In the genomic region with DNA sequence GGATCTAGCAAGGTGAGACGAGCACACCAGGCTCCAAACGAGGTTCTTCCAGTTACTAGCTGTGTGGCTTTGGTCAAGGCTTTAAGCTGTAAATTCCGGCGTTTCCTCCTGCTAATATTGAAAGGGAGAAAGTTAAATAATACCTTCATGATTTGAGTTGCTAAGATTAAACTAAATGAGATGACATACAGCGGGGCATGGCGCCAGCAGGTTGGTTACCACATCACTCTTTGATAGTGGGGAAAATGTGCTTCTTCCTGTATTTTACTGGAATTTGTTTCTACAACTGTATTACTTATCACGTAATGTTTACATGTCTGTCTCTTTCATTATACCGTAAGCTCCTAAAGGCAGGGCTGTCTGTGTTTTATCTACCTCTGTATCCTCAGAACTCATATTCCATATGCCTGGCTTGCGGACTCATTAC, we compare ENCODE assay signal across 8 cellular contexts. TPM values are rescaled to one million over a fixed set of nuclear protein-coding genes. Genes with fewer than 3 reads are reported as not detected.
DNase-seq lines count a peak whose midpoint lies in the region; FAIRE-seq and TF ChIP-seq lines count a peak whose summit lies in the region.

No MANE protein-coding gene starts in this region.

- FAIRE-seq in endothelial cell of umbilical vein (lab: Jason Lieb, UNC): peak; percentile 24

- H3K4me2 ChIP-seq in OCI-LY1 (ENCODE audit: low read length) (peak overlapping the region; percentile 91), endothelial cell of umbilical vein (ENCODE audit: insufficient read depth, low read length) (peak overlapping the region; percentile 99)

- no peaks in the 10 kb centered on the region for H4K20me1 ChIP-seq in OCI-LY1 (ENCODE audit: insufficient read depth, low read length)
- no peaks in the 10 kb centered on the region for H4K20me1 ChIP-seq in endothelial cell of umbilical vein (replicated peaks; ENCODE audit: control insufficient read depth, extremely low read depth, insufficient read depth, low read length)

- peak overlapping the region; percentile 93 to 96 (median 96) for H3K4me3 Mint-ChIP-seq in nephron

- H3K36me3 Mint-ChIP-seq in nephron (ENCODE audit: low read depth): peaks cover 18% of the 10 kb centered on the region

- H3K9me3 Mint-ChIP-seq in nephron: no peaks in the 10 kb centered on the region

- CTCF ChIA-PET in endothelial cell of umbilical vein (lab: Charles Lee): interaction anchor here (0.9 to 5.7 kb wide), 13 partner anchors 9 to 144 kb away, joined by 3 to 41 read pairs (median 5); partner anchors contain the start of gene C6orf89

- peaks cover 26% of the 10 kb centered on the region for H3K4me1 Mint-ChIP-seq in nephron

- peak overlapping the region; percentile 87 for H3K4me3 ChIP-seq in GM12864 (ENCODE audit: low read depth, low read length)
- H3K4me3 ChIP-seq in OCI-LY1 (ENCODE audit: low read depth, low read length, poor library complexity, severe bottlenecking): peak overlapping the region; percentile 89
- peak overlapping the region; percentile 63 to 95 (median 67) for H3K4me3 ChIP-seq in endothelial cell of umbilical vein (replicated peaks in 1 of 3; ENCODE audit: insufficient read depth in 1 of 3, low read depth in 1 of 3, low read length in 3 of 3)

- H3K9me1 ChIP-seq in endothelial cell of umbilical vein (replicated peaks; ENCODE audit: control insufficient read depth, extremely low read depth, insufficient read depth, low read length): no peaks in the 10 kb centered on the region

- DNase-seq in GM12864 (ENCODE audit: low read depth) (no peak), endothelial cell of umbilical vein (ENCODE audit: low read depth, low spot score) (no peak), EL (no peak), SW 1271 (lab: John Stamatoyannopoulos, UW) (no peak), GDM1 (lab: John Stamatoyannopoulos, UW) (no peak), RKO (ENCODE audit: low spot score) (no peak)

- H3K9me3 ChIP-seq in OCI-LY1 (ENCODE audit: low read length) (no peaks in the 10 kb centered on the region), endothelial cell of umbilical vein (replicated peaks; ENCODE audit: control insufficient read depth, insufficient read depth, low read length) (no peaks in the 10 kb centered on the region)

- H2AFZ ChIP-seq in OCI-LY1 (ENCODE audit: low read length) (peak overlapping the region; percentile 53; the same call in 1 of the 2 replicates), endothelial cell of umbilical vein (ENCODE audit: low read depth, low read length) (peak overlapping the region; percentile 76)

- H3K27me3 ChIP-seq in OCI-LY1 (ENCODE audit: insufficient read depth, low read length) (no peaks in the 10 kb centered on the region), endothelial cell of umbilical vein (ENCODE audit: control insufficient read depth in 2 of 2, insufficient read depth in 2 of 2, low read length in 2 of 2) (no peaks in the 10 kb centered on the region)

- H3K79me2 ChIP-seq in OCI-LY1 (ENCODE audit: insufficient read depth, low read length): peaks cover 20% of the 10 kb centered on the region
- H3K79me2 ChIP-seq in endothelial cell of umbilical vein (ENCODE audit: control insufficient read depth, insufficient read depth, low read length): peaks cover 21% of the 10 kb centered on the region

- no peak for TF ChIP-seq CTCF in GM12864 (IDR thresholded peaks at IDR 0.05; ENCODE audit: low read depth, low read length, missing control alignments)
- TF ChIP-seq CTCF in OCI-LY1 (IDR thresholded peaks at IDR 0.05; ENCODE audit: low read length): no peak
- TF ChIP-seq CTCF in endothelial cell of umbilical vein (IDR thresholded peaks at IDR 0.05; ENCODE audit: extremely low read depth in 1 of 2, insufficient read depth in 1 of 2, low read depth in 1 of 2, low read length in 2 of 2): no peak
- no peak for TF ChIP-seq CTCF in nephron (IDR thresholded peaks at IDR 0.05; ENCODE audit: unreplicated experiment in 3 of 3)

- POLR2A ChIA-PET in endothelial cell of umbilical vein (lab: Charles Lee): interaction anchor here (1.4 kb wide), 1 partner anchor 196 kb away, joined by 4 read pairs; the partner anchor contains the start of gene CDKN1A

- H3F3A ChIP-seq in OCI-LY1 (ENCODE audit: insufficient read depth, low read length): no peaks in the 10 kb centered on the region

- H3K27ac Mint-ChIP-seq in nephron: peak overlapping the region; percentile 99 to 100 (median 100)

- TSS peak; percentile 64 for BruUV-seq in endothelial cell of umbilical vein (replicated peaks; lab: Mats Ljungman, UMichigan)

- no peaks in the 10 kb centered on the region for H3K9me2 ChIP-seq in OCI-LY1 (ENCODE audit: low read depth, low read length)

- peak overlapping the region; percentile 87 for H3K9ac ChIP-seq in OCI-LY1 (ENCODE audit: low read length)
- peak overlapping the region; percentile 92 for H3K9ac ChIP-seq in endothelial cell of umbilical vein (replicated peaks; ENCODE audit: extremely low read depth, insufficient read depth, low read length)

- H3K4me1 ChIP-seq in OCI-LY1 (ENCODE audit: insufficient read depth, low read length, severe bottlenecking): peaks cover 26% of the 10 kb centered on the region
- H3K4me1 ChIP-seq in endothelial cell of umbilical vein (ENCODE audit: control insufficient read depth, extremely low read depth, insufficient read depth, low read length): peaks cover 12% of the 10 kb centered on the region

- H3K27me3 Mint-ChIP-seq in nephron (ENCODE audit: low read depth): no peaks in the 10 kb centered on the region

- H3K27ac ChIP-seq in OCI-LY1 (ENCODE audit: low read depth, low read length, poor library complexity, severe bottlenecking) (peak overlapping the region; percentile 71), endothelial cell of umbilical vein (ENCODE audit: insufficient read depth, low read depth, low read length) (peak overlapping the region; percentile 82)

- dilution Hi-C loops in endothelial cell of umbilical vein (cut with MboI; ENCODE audit: extremely low pct_ligation_motif_present, low sequenced_read_pairs): no loop called here

- H3K36me3 ChIP-seq in OCI-LY1 (ENCODE audit: insufficient read depth, low read length): peaks cover 36% of the 10 kb centered on the region
- peaks cover 0 to 2% of the 10 kb centered on the region in 2 experiments for H3K36me3 ChIP-seq in endothelial cell of umbilical vein (ENCODE audit: control insufficient read depth in 2 of 2, extremely low read depth in 1 of 2, insufficient read depth in 2 of 2, low read length in 2 of 2)

- intact Hi-C loops in endothelial cell of umbilical vein (cut with micrococcal nuclease): loop anchor here (5.0 kb wide), 1 partner anchor 197 kb away; the partner anchor contains the start of gene CDKN1A

- no peak for TF ChIP-seq POLR2A in endothelial cell of umbilical vein (IDR thresholded peaks at IDR 0.05; ENCODE audit: low read depth, low read length)

TF ChIP-seq in endothelial cell of umbilical vein, 7 proteins besides CTCF, POLR2A, EP300 and RAD21:
- TF ChIP-seq JUN (IDR thresholded peaks at IDR 0.05; ENCODE audit: borderline replicate concordance, insufficient read depth, insufficient read length, low read depth) (no peak), MYC (IDR thresholded peaks at IDR 0.05; ENCODE audit: low read depth, low read length) (no peak), GATA2 (IDR thresholded peaks at IDR 0.05; ENCODE audit: insufficient read depth, insufficient read length, low read depth, low read length) (no peak), FOS (IDR thresholded peaks at IDR 0.05; ENCODE audit: borderline replicate concordance, insufficient read depth, low read length) (no peak), EZH2 (IDR thresholded peaks at IDR 0.05; ENCODE audit: borderline replicate concordance, low read depth, low read length, severe bottlenecking) (no peak), MAX (IDR thresholded peaks at IDR 0.05; ENCODE audit: insufficient read depth, insufficient read length) (no peak), POLR2AphosphoS5 (IDR thresholded peaks at IDR 0.05; ENCODE audit: insufficient read depth, low read depth, low read length) (no peak)
TF ChIP-seq in endothelial cell of umbilical vein: peak in this region for 0.

RNA-seq across cellular contexts. Expression of gene PPIL1, which starts 0.6 kb away (rescaled TPM):
- 33.8 and 35.6 TPM in 2 replicates for total RNA-seq in endothelial cell of umbilical vein
- 28.6 and 30.8 TPM in 2 replicates for polyA plus RNA-seq in endothelial cell of umbilical vein
- 30.4 and 31.2 TPM in 2 replicates for polyA plus RNA-seq in endothelial cell of umbilical vein (2011; cell fraction: cytosol; rRNA removed)
- 10.4 and 10.9 TPM in 2 replicates for polyA plus RNA-seq in endothelial cell of umbilical vein (2011; cell fraction: nucleus; rRNA removed)
- 29.3 and 45.8 TPM in 2 replicates for polyA plus RNA-seq in endothelial cell of umbilical vein (2012)
- 38.5 and 46.8 TPM in 2 replicates for polyA minus RNA-seq in endothelial cell of umbilical vein
- polyA minus RNA-seq in endothelial cell of umbilical vein (2011; cell fraction: cytosol; rRNA and poly(A)+ RNA removed): 28.0 TPM
- 7.9 and 10.5 TPM in 2 replicates for polyA minus RNA-seq in endothelial cell of umbilical vein (2011; cell fraction: nucleus; rRNA and poly(A)+ RNA removed)

RNA-seq across cellular contexts. Expression of gene C6orf89, which starts 11.7 kb away (rescaled TPM):
- 34.0 and 36.4 TPM in 2 replicates for total RNA-seq in endothelial cell of umbilical vein
- polyA plus RNA-seq in endothelial cell of umbilical vein: 16.6 and 18.2 TPM in 2 replicates
- 20.6 and 23.0 TPM in 2 replicates for polyA plus RNA-seq in endothelial cell of umbilical vein (2011; cell fraction: cytosol; rRNA removed)
- polyA plus RNA-seq in endothelial cell of umbilical vein (2011; cell fraction: nucleus; rRNA removed): 22.7 and 24.8 TPM in 2 replicates
- polyA plus RNA-seq in endothelial cell of umbilical vein (2012): 25.0 and 29.2 TPM in 2 replicates
- polyA minus RNA-seq in endothelial cell of umbilical vein: 32.8 and 36.8 TPM in 2 replicates
- 6.1 TPM for polyA minus RNA-seq in endothelial cell of umbilical vein (2011; cell fraction: cytosol; rRNA and poly(A)+ RNA removed)
- 9.8 and 16.6 TPM in 2 replicates for polyA minus RNA-seq in endothelial cell of umbilical vein (2011; cell fraction: nucleus; rRNA and poly(A)+ RNA removed)

RNA-seq across cellular contexts. Expression of gene CPNE5, which starts 34.8 kb away (rescaled TPM):
- 18.8 and 32.1 TPM in 2 replicates for total RNA-seq in endothelial cell of umbilical vein
- 49.4 and 55.8 TPM in 2 replicates for polyA plus RNA-seq in endothelial cell of umbilical vein
- polyA plus RNA-seq in endothelial cell of umbilical vein (2011; cell fraction: cytosol; rRNA removed): 20.9 and 29.8 TPM in 2 replicates
- polyA plus RNA-seq in endothelial cell of umbilical vein (2011; cell fraction: nucleus; rRNA removed): 81.7 and 123 TPM in 2 replicates
- 20.1 and 32.6 TPM in 2 replicates for polyA plus RNA-seq in endothelial cell of umbilical vein (2012)
- 54.3 and 55.2 TPM in 2 replicates for polyA minus RNA-seq in endothelial cell of umbilical vein
- not detected for polyA minus RNA-seq in endothelial cell of umbilical vein (2011; cell fraction: cytosol; rRNA and poly(A)+ RNA removed)
- 41.6 and 53.7 TPM in 2 replicates for polyA minus RNA-seq in endothelial cell of umbilical vein (2011; cell fraction: nucleus; rRNA and poly(A)+ RNA removed)
